Comparison of ENCODE assay signal across 8 cellular contexts in the genomic region with DNA sequence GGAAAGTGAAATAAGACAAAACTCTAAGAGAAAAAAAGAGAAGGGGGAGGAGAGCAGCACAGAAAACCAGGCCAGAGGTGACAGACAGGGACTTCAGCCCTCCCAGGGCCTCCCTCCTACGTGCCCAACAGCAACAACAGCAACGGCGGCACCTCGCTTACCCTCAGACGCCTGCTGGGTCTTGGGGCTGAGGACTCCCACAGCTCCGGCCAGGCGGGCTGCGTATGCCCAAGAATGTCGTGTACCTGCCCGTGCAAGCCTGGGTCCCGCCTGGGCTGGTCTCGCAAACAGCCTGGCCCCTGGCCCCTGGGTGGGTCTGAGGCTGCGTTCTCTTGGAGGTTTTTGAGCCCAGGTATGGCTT. TPM values are rescaled to one million over a fixed set of nuclear protein-coding genes. Genes with fewer than 3 reads are reported as not detected.
A peak's percentile ranks its signal among the peaks of the same experiment; 100 is the strongest.
DNase-seq lines count a peak whose midpoint lies in the region; ATAC-seq and TF ChIP-seq lines count a peak whose summit lies in the region.

No MANE protein-coding gene starts in this region.

- peaks cover 17% of the 10 kb centered on the region for H3K36me3 Mint-ChIP-seq in activated T-helper 1 cell treated with anti-CD3 and anti-CD28 coated beads, Interleukin-12 subunit alpha, Interleukin-12 subunit beta, Interleukin-2, Interleukin-4 antibody, amounts not matched to agents 30 ng/mL and 10 ng/mL and 1 ng/mL, durations not matched to agents 14 hours and 24 hours and 36 hours (ENCODE audit: low read depth)

- intact Hi-C loops in activated T-helper 1 cell treated with anti-CD3 and anti-CD28 coated beads, Interleukin-12 subunit alpha, Interleukin-12 subunit beta, Interleukin-2, Interleukin-4 antibody, amounts not matched to agents 30 ng/mL and 10 ng/mL and 1 ng/mL, durations not matched to agents 14 hours and 24 hours and 36 hours (cut with micrococcal nuclease), result loop anchor here (1.0 to 10.0 kb wide), 7 partner anchors 15 to 655 kb away; partner anchors contain the start of genes ARAP1 and RELT
- intact Hi-C loops in sciatic nerve (cut with DNase I), result loop anchor here (10.0 kb wide), 1 partner anchor 453 kb away; no protein-coding TSS in a partner anchor

- peaks cover 45% of the 10 kb centered on the region for H3K36me3 ChIP-seq in BLaER1

- H3K9me3 Mint-ChIP-seq in activated T-helper 1 cell treated with anti-CD3 and anti-CD28 coated beads, Interleukin-12 subunit alpha, Interleukin-12 subunit beta, Interleukin-2, Interleukin-4 antibody, amounts not matched to agents 30 ng/mL and 10 ng/mL and 1 ng/mL, durations not matched to agents 14 hours and 24 hours and 36 hours, result no peaks in the 10 kb centered on the region

- H3K9me3 ChIP-seq in BLaER1, result no peaks in the 10 kb centered on the region

- H3K9ac ChIP-seq in BLaER1, result peak overlapping the region; percentile 91

- peaks cover 70% of the 10 kb centered on the region for H3K4me1 Mint-ChIP-seq in activated T-helper 1 cell treated with anti-CD3 and anti-CD28 coated beads, Interleukin-12 subunit alpha, Interleukin-12 subunit beta, Interleukin-2, Interleukin-4 antibody, amounts not matched to agents 30 ng/mL and 10 ng/mL and 1 ng/mL, durations not matched to agents 14 hours and 24 hours and 36 hours (ENCODE audit: low read depth)

- no peaks in the 10 kb centered on the region for H3K27me3 Mint-ChIP-seq in activated T-helper 1 cell treated with anti-CD3 and anti-CD28 coated beads, Interleukin-12 subunit alpha, Interleukin-12 subunit beta, Interleukin-2, Interleukin-4 antibody, amounts not matched to agents 30 ng/mL and 10 ng/mL and 1 ng/mL, durations not matched to agents 14 hours and 24 hours and 36 hours (ENCODE audit: insufficient read depth)

- peaks cover 76% of the 10 kb centered on the region for H3K4me1 ChIP-seq in BLaER1

- peak; percentile 5 for ATAC-seq in sciatic nerve
- ATAC-seq in HG02885 (IDR thresholded peaks at IDR 0.05; ENCODE audit: poor library complexity, unreplicated experiment), result no peak

- H3K27ac ChIP-seq in BLaER1, result peak overlapping the region; percentile 92

- peak overlapping the region; percentile 94 for H3K4me3 Mint-ChIP-seq in activated T-helper 1 cell treated with anti-CD3 and anti-CD28 coated beads, Interleukin-12 subunit alpha, Interleukin-12 subunit beta, Interleukin-2, Interleukin-4 antibody, amounts not matched to agents 30 ng/mL and 10 ng/mL and 1 ng/mL, durations not matched to agents 14 hours and 24 hours and 36 hours

- H3K27ac Mint-ChIP-seq in activated T-helper 1 cell treated with anti-CD3 and anti-CD28 coated beads, Interleukin-12 subunit alpha, Interleukin-12 subunit beta, Interleukin-2, Interleukin-4 antibody, amounts not matched to agents 30 ng/mL and 10 ng/mL and 1 ng/mL, durations not matched to agents 14 hours and 24 hours and 36 hours, result peak overlapping the region; percentile 96

- DNase-seq in LNCaP clone FGC (ENCODE audit: low read depth), result no peak
- peak; percentile 24 for DNase-seq in activated T-helper 1 cell treated with anti-CD3 and anti-CD28 coated beads, Interleukin-12 subunit alpha, Interleukin-12 subunit beta, Interleukin-2, Interleukin-4 antibody, amounts not matched to agents 30 ng/mL and 10 ng/mL and 1 ng/mL, durations not matched to agents 14 hours and 24 hours and 36 hours (ENCODE audit: low spot score)
- peak; percentile 52 for DNase-seq in fibroblast of villous mesenchyme (ENCODE audit: low read depth)
- DNase-seq in sciatic nerve (ENCODE audit: low spot score), result no peak
- no peak for DNase-seq in NCI-H2081 (lab: John Stamatoyannopoulos, UW)
- no peak for DNase-seq in NCI-H510A (lab: John Stamatoyannopoulos, UW)

- TF ChIP-seq CTCF in LNCaP clone FGC (IDR thresholded peaks at IDR 0.05; ENCODE audit: control insufficient read depth, extremely low read depth, insufficient read depth), result no peak
- no peak for TF ChIP-seq CTCF in fibroblast of villous mesenchyme (IDR thresholded peaks at IDR 0.05; ENCODE audit: insufficient read depth, low read depth, low read length)

- H3K27me3 ChIP-seq in BLaER1, result no peaks in the 10 kb centered on the region

- H3K4me3 ChIP-seq in BLaER1, result peak overlapping the region; percentile 83
- H3K4me3 ChIP-seq in LNCaP clone FGC (ENCODE audit: low read depth, low read length), result peak overlapping the region; percentile 81
- H3K4me3 ChIP-seq in fibroblast of villous mesenchyme (ENCODE audit: low read depth, low read length), result peak overlapping the region; percentile 61

- peaks cover 50% of the 10 kb centered on the region for H4K20me1 ChIP-seq in BLaER1

- peak overlapping the region; percentile 100 for H3K4me2 ChIP-seq in BLaER1

RNA-seq across cellular contexts. Expression of gene ARAP1, which starts 30.5 kb away (rescaled TPM):
- 78.8 and 88.6 TPM in 2 replicates for total RNA-seq in activated T-helper 1 cell treated with anti-CD3 and anti-CD28 coated beads, Interleukin-12 subunit alpha, Interleukin-12 subunit beta, Interleukin-2, Interleukin-4 antibody, amounts not matched to agents 30 ng/mL and 10 ng/mL and 1 ng/mL, durations not matched to agents 14 hours and 24 hours and 36 hours
- total RNA-seq in fibroblast of villous mesenchyme (73.0 and 77.0 TPM in 2 replicates), sciatic nerve (129 TPM)

RNA-seq across cellular contexts. Expression of gene PDE2A, which starts 47.4 kb away (rescaled TPM):
- 0.57 and 0.64 TPM in 2 replicates for total RNA-seq in activated T-helper 1 cell treated with anti-CD3 and anti-CD28 coated beads, Interleukin-12 subunit alpha, Interleukin-12 subunit beta, Interleukin-2, Interleukin-4 antibody, amounts not matched to agents 30 ng/mL and 10 ng/mL and 1 ng/mL, durations not matched to agents 14 hours and 24 hours and 36 hours
- total RNA-seq in fibroblast of villous mesenchyme (under 0.01 TPM in 2 replicates), sciatic nerve (74.4 TPM)

Comparison
In these comparisons a context has a peak if more than half of its experiments do, and no peak if none do; other contexts are left out.
1. DNase-seq: peak in activated T-helper 1 cell treated with anti-CD3 and anti-CD28 coated beads, Interleukin-12 subunit alpha, Interleukin-12 subunit beta, Interleukin-2, Interleukin-4 antibody, amounts not matched to agents 30 ng/mL and 10 ng/mL and 1 ng/mL, durations not matched to agents 14 hours and 24 hours and 36 hours (single experiment) and fibroblast of villous mesenchyme (single experiment); none in LNCaP clone FGC (single experiment), sciatic nerve (single experiment), NCI-H2081 (0 of 2) and NCI-H510A (single experiment).
2. RNA of gene PDE2A, which starts 47.4 kb away (total RNA-seq): 74.4 TPM in sciatic nerve (single experiment); 0.57 to 0.64 TPM in activated T-helper 1 cell treated with anti-CD3 and anti-CD28 coated beads, Interleukin-12 subunit alpha, Interleukin-12 subunit beta, Interleukin-2, Interleukin-4 antibody, amounts not matched to agents 30 ng/mL and 10 ng/mL and 1 ng/mL, durations not matched to agents 14 hours and 24 hours and 36 hours and under 0.01 TPM in fibroblast of villous mesenchyme; every median in the first group is over 10 times any median in the second.
3. Peak in every context shown above with its lines, with median percentiles within 50 percentile points of each other: H3K4me3 ChIP-seq.